15 cellular contexts compared by ENCODE assay signal in the genomic region with DNA sequence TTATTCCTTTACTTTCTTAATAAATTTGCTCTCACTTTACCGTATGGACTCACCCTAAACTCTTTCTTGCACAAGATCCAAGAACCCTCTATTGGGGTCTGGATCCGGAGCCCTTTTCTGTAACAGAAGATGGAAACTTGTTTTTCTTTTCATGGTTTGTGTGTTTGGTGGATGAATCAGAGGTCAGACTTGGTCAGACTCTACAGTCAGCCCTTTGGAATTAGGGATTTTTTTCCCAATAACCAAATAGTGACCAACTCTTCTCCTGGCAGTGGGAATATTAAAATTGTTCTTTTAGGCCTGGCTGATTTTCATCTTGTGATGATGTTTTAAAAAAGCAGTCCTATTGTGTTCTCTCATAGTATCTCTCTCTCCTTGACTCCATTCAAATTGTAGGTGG.
DNase-seq lines count a peak whose midpoint lies in the region; ATAC-seq and TF ChIP-seq lines count a peak whose summit lies in the region.
"Had no signal": no experiment of that assay in that cellular context is flagged by ENCODE, and none has a peak within 500 bp of the region (broad histone marks: within the 10 kb centered on the region; RNA-seq: fewer than 3 reads in every experiment).

No MANE protein-coding gene starts in this region.

- TF ChIP-seq CTCF in Caco-2 (IDR thresholded peaks at IDR 0.05; ENCODE audit: insufficient read depth in 1 of 2, low read depth in 1 of 2, low read length in 1 of 2, severe bottlenecking in 1 of 2, unreplicated experiment in 1 of 2) (no peak), Panc1 (IDR thresholded peaks at IDR 0.05) (no peak), omental fat pad (IDR thresholded peaks at IDR 0.05) (no peak), WERI-Rb-1 (IDR thresholded peaks at IDR 0.05; ENCODE audit: low read depth, low read length) (no peak)

- H3K4me1 Mint-ChIP-seq in Caco-2 (ENCODE audit: low read depth, unreplicated experiment) = peaks cover 29% of the 10 kb centered on the region
- H3K4me1 Mint-ChIP-seq in activated T-cell treated with anti-CD3 and anti-CD28 coated beads, Interleukin-2, amount 50 U/mL, for 24 hours (ENCODE audit: low read depth) = no peaks in the 10 kb centered on the region

- no peaks in the 10 kb centered on the region for H3K36me3 Mint-ChIP-seq in Caco-2 (ENCODE audit: insufficient read depth, unreplicated experiment)
- H3K36me3 Mint-ChIP-seq in activated T-cell treated with anti-CD3 and anti-CD28 coated beads, Interleukin-2, amount 50 U/mL, for 24 hours (ENCODE audit: low read depth) = no peaks in the 10 kb centered on the region

- intact Hi-C loops in Caco-2 (cut with micrococcal nuclease; ENCODE audit: unreplicated experiment) = loop anchor here (1.0 kb wide), 1 partner anchor 17 kb away; no protein-coding TSS in a partner anchor
- intact Hi-C loops in Panc1 (cut with micrococcal nuclease; ENCODE audit: unreplicated experiment) = no loop called here

- BruUV-seq in Caco-2 (replicated peaks; lab: Mats Ljungman, UMichigan) (no TSS peak), Panc1 (replicated peaks; lab: Mats Ljungman, UMichigan) (no TSS peak)

- H3K27ac Mint-ChIP-seq in Caco-2 (ENCODE audit: unreplicated experiment) = peak overlapping the region; percentile 92
- no peak overlapping the region for H3K27ac Mint-ChIP-seq in activated T-cell treated with anti-CD3 and anti-CD28 coated beads, Interleukin-2, amount 50 U/mL, for 24 hours
- H3K27ac Mint-ChIP-seq: T-helper 1 cell treated with Interleukin-12 subunit alpha and Interleukin-12 subunit beta and Interleukin-4 antibody, amounts not matched to agents 30 μg/mL and 1 μg/mL, for 36 hours had no signal

- no peaks in the 10 kb centered on the region for H3K9me3 ChIP-seq in Caco-2
- no peaks in the 10 kb centered on the region for H3K9me3 ChIP-seq in Panc1 (ENCODE audit: control insufficient read depth, insufficient read depth, low read depth, low read length)
- H3K9me3 ChIP-seq in WERI-Rb-1 (ENCODE audit: severe bottlenecking) = no peaks in the 10 kb centered on the region

- H3K36me3 ChIP-seq in Caco-2 (ENCODE audit: control insufficient read depth, insufficient read depth, low read length) = no peaks in the 10 kb centered on the region
- H3K36me3 ChIP-seq in Panc1 (ENCODE audit: control insufficient read depth, insufficient read depth, low read length) = no peaks in the 10 kb centered on the region
- no peaks in the 10 kb centered on the region for H3K36me3 ChIP-seq in WERI-Rb-1

- ATAC-seq in Panc1 (peak; percentile 94), omental fat pad (ENCODE audit: low FRiP score) (peak; percentile 69)
- ATAC-seq: GM12878 had no signal

- in situ Hi-C loops in Panc1 (cut with HindIII; ENCODE audit: low pct_unique_long_range_greater_than_20kb, low sequenced_read_pairs) = no loop called here

- H3K27me3 ChIP-seq in Caco-2 (replicated peaks; ENCODE audit: control insufficient read depth, insufficient read depth, low read length) (no peaks in the 10 kb centered on the region), Panc1 (ENCODE audit: control insufficient read depth, insufficient read depth, low read length) (no peaks in the 10 kb centered on the region), WERI-Rb-1 (ENCODE audit: insufficient read depth, low read depth, severe bottlenecking) (no peaks in the 10 kb centered on the region)

- H3K4me3 Mint-ChIP-seq in Caco-2 (ENCODE audit: unreplicated experiment) = peak overlapping the region; percentile 44
- no peak overlapping the region for H3K4me3 Mint-ChIP-seq in activated T-cell treated with anti-CD3 and anti-CD28 coated beads, Interleukin-2, amount 50 U/mL, for 24 hours
- H3K4me3 Mint-ChIP-seq: nephron; T-helper 1 cell treated with Interleukin-12 subunit alpha and Interleukin-12 subunit beta and Interleukin-4 antibody, amounts not matched to agents 30 μg/mL and 1 μg/mL, for 36 hours had no signal

- H3K4me1 ChIP-seq in Caco-2 (peaks cover 48% of the 10 kb centered on the region), Panc1 (ENCODE audit: control insufficient read depth, insufficient read depth, low read length) (peaks cover 4% of the 10 kb centered on the region)

- H3K9me3 Mint-ChIP-seq in Caco-2 (ENCODE audit: unreplicated experiment) = peaks cover 13% of the 10 kb centered on the region
- H3K9me3 Mint-ChIP-seq in activated T-cell treated with anti-CD3 and anti-CD28 coated beads, Interleukin-2, amount 50 U/mL, for 24 hours = no peaks in the 10 kb centered on the region
- H3K9me3 Mint-ChIP-seq: nephron; T-helper 1 cell treated with Interleukin-12 subunit alpha and Interleukin-12 subunit beta and Interleukin-4 antibody, amounts not matched to agents 30 μg/mL and 1 μg/mL, for 36 hours had no signal

- CTCF ChIA-PET in Caco-2 (lab: Charles Lee) = interaction anchor here (1.2 to 1.3 kb wide), 2 partner anchors 44 to 85 kb away, joined by 3 to 10 read pairs; no protein-coding TSS in a partner anchor
- CTCF ChIA-PET in Panc1 (lab: Charles Lee) = no interaction called here

- H3K4me3 ChIP-seq in Caco-2 (ENCODE audit: low read depth, low read length) (no peak overlapping the region), Panc1 (ENCODE audit: low read depth in 2 of 2, low read length in 2 of 2) (no peak overlapping the region), WERI-Rb-1 (ENCODE audit: low read depth, low read length) (no peak overlapping the region)
- H3K4me3 ChIP-seq: GM12878 had no signal

- POLR2A ChIA-PET in Caco-2 (lab: Charles Lee) = no interaction called here
- POLR2A ChIA-PET in Panc1 (lab: Charles Lee) = no interaction called here

- H3K27ac ChIP-seq in Panc1 (ENCODE audit: low read length) (peak overlapping the region; percentile 73), epithelial cell of prostate (peak overlapping the region; percentile 75), WERI-Rb-1 (no peak overlapping the region)

- H3K27me3 Mint-ChIP-seq in Caco-2 (ENCODE audit: insufficient read depth, unreplicated experiment) = no peaks in the 10 kb centered on the region
- peaks cover 10% of the 10 kb centered on the region for H3K27me3 Mint-ChIP-seq in activated T-cell treated with anti-CD3 and anti-CD28 coated beads, Interleukin-2, amount 50 U/mL, for 24 hours

- DNase-seq in Caco-2 (no peak), Panc1 (ENCODE audit: low read depth, low spot score) (peak; percentile 52), epithelial cell of prostate (ENCODE audit: low read depth, low spot score) (no peak), omental fat pad (ENCODE audit: low spot score) (no peak), NCI-H446 (lab: John Stamatoyannopoulos, UW) (no peak), SK-N-DZ (ENCODE audit: low spot score) (no peak), WERI-Rb-1 (no peak)
- no peak for DNase-seq in activated T-cell treated with anti-CD3 and anti-CD28 coated beads, Interleukin-2, amount 50 U/mL, for 24 hours
- DNase-seq: Karpas-422; NCI-H510A treated with DMSO at 0.1 percent for 48 hours; stimulated activated CD4-positive, alpha-beta T cell treated with anti-CD3 and anti-CD28 coated beads, Interleukin-2, amount 100 ng/mL, for 48 hours; substantia nigra had no signal
